8 cellular contexts compared by ENCODE assay signal in the genomic region with DNA sequence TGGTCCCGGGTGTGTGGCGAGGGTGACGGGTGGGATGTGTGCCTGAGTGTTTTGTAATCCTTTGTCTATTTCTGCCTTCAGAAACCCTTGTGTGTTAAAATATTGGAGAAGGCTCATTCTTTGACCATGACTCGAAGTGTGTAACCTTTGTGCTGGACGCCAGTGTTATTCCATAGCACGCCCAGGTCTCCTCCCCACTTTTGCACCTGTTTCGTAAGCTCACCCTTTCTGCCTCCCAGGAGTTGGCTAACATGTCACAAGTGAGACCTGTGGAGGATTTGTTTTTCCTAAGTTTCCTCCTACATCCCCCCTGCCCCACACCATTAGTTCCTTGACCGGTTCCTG. TPM values are rescaled to one million over a fixed set of nuclear protein-coding genes. Genes with fewer than 3 reads are reported as not detected.
DNase-seq lines count a peak whose midpoint lies in the region; ATAC-seq and TF ChIP-seq lines count a peak whose summit lies in the region.

No MANE protein-coding gene starts in this region.

- H3K4me1 Mint-ChIP-seq in IgD-negative memory B cell (peaks cover 34 to 49% (median 48%) of the 10 kb centered on the region in 3 donors), glutamatergic neuron (ENCODE audit: low read depth, unreplicated experiment) (peaks cover 19% of the 10 kb centered on the region)
- peaks cover 36% of the 10 kb centered on the region for H3K4me1 Mint-ChIP-seq in activated CD8-positive, alpha-beta T cell treated with anti-CD3 and anti-CD28 coated beads for 36 hours (ENCODE audit: low read depth)

- no peak overlapping the region for H3K9ac ChIP-seq in parathyroid adenoma

- H3K27me3 ChIP-seq in parathyroid adenoma (ENCODE audit: control insufficient read depth, insufficient read depth, low read length) = no peaks in the 10 kb centered on the region

- H3K4me1 ChIP-seq in parathyroid adenoma = peaks cover 8% of the 10 kb centered on the region

- H3K27ac ChIP-seq in parathyroid adenoma = peak overlapping the region; percentile 88

- DNase-seq in DMS153 (lab: John Stamatoyannopoulos, UW) (peak; percentile 30), glutamatergic neuron (no peak), NCI-H2081 treated with DMSO at 0.1 percent for 48 hours (lab: John Stamatoyannopoulos, UW) (no peak), NCI-H524 treated with DMSO at 0.1 percent for 48 hours (lab: John Stamatoyannopoulos, UW) (no peak)
- DNase-seq in activated CD8-positive, alpha-beta T cell treated with anti-CD3 and anti-CD28 coated beads for 36 hours = no peak

- H3K4me3 ChIP-seq in parathyroid adenoma (ENCODE audit: low read depth, low read length) = peak overlapping the region; percentile 87

- peak overlapping the region; percentile 91 for H3K4me2 ChIP-seq in parathyroid adenoma (ENCODE audit: low read length)

- H3K27me3 Mint-ChIP-seq in IgD-negative memory B cell (peaks cover 2% of the 10 kb centered on the region), glutamatergic neuron (ENCODE audit: unreplicated experiment) (peaks cover 3% of the 10 kb centered on the region)
- no peaks in the 10 kb centered on the region for H3K27me3 Mint-ChIP-seq in activated CD8-positive, alpha-beta T cell treated with anti-CD3 and anti-CD28 coated beads for 36 hours

- no peak for TF ChIP-seq CTCF in activated CD8-positive, alpha-beta T cell treated with anti-CD3 and anti-CD28 coated beads for 36 hours (IDR thresholded peaks at IDR 0.05)
- TF ChIP-seq CTCF in glutamatergic neuron (IDR thresholded peaks at IDR 0.05; ENCODE audit: partially characterized antibody, unreplicated experiment) (no peak), parathyroid adenoma (IDR thresholded peaks at IDR 0.05) (no peak)

- CTCF ChIA-PET in activated CD8-positive, alpha-beta T cell treated with anti-CD3 and anti-CD28 coated beads for 36 hours (lab: Charles Lee) = interaction anchor here (0.7 to 1.1 kb wide), 3 partner anchors 9 to 42 kb away, joined by 3 to 5 read pairs (median 3); partner anchors contain the start of gene MED17

- intact Hi-C loops in activated CD8-positive, alpha-beta T cell treated with anti-CD3 and anti-CD28 coated beads for 36 hours (cut with micrococcal nuclease) = loop anchor here (10.0 kb wide), 1 partner anchor 383 kb away; the partner anchor contains the start of gene PANX1

- H3K36me3 ChIP-seq in parathyroid adenoma (ENCODE audit: control insufficient read depth, insufficient read depth, low read length) = no peaks in the 10 kb centered on the region

- no peaks in the 10 kb centered on the region for H3K9me3 Mint-ChIP-seq in IgD-negative memory B cell
- no peaks in the 10 kb centered on the region for H3K9me3 Mint-ChIP-seq in activated CD8-positive, alpha-beta T cell treated with anti-CD3 and anti-CD28 coated beads for 36 hours
- H3K9me3 Mint-ChIP-seq in glutamatergic neuron (ENCODE audit: unreplicated experiment) = peaks cover 7% of the 10 kb centered on the region

- H3K9me3 ChIP-seq in parathyroid adenoma (ENCODE audit: control insufficient read depth, low read length) = no peaks in the 10 kb centered on the region

- peak; percentile 6 for ATAC-seq in GM21423 (IDR thresholded peaks at IDR 0.05; ENCODE audit: unreplicated experiment)
- ATAC-seq in activated CD8-positive, alpha-beta T cell treated with anti-CD3 and anti-CD28 coated beads for 36 hours = peak; percentile 1

- H3K27ac Mint-ChIP-seq in IgD-negative memory B cell (peak overlapping the region; percentile 96 to 100 (median 100)), glutamatergic neuron (ENCODE audit: unreplicated experiment) (peak overlapping the region; percentile 93)
- peak overlapping the region; percentile 100 for H3K27ac Mint-ChIP-seq in activated CD8-positive, alpha-beta T cell treated with anti-CD3 and anti-CD28 coated beads for 36 hours

- POLR2A ChIA-PET in activated CD8-positive, alpha-beta T cell treated with anti-CD3 and anti-CD28 coated beads for 36 hours (lab: Charles Lee) = interaction anchor here (0.6 to 7.0 kb wide), 20 partner anchors 14 to 771 kb away, joined by 3 to 125 read pairs (median 7); partner anchors contain the start of genes ANKRD49, C11orf97, CEP295 and MED17

- peaks cover 6% of the 10 kb centered on the region for H3K79me2 ChIP-seq in parathyroid adenoma

- H2AFZ ChIP-seq in parathyroid adenoma = peak overlapping the region; percentile 89

- H3K4me3 Mint-ChIP-seq in IgD-negative memory B cell = peak overlapping the region; percentile 97 to 100 (median 100)
- H3K4me3 Mint-ChIP-seq in activated CD8-positive, alpha-beta T cell treated with anti-CD3 and anti-CD28 coated beads for 36 hours = peak overlapping the region; percentile 98
- peak overlapping the region; percentile 96 for H3K4me3 Mint-ChIP-seq in glutamatergic neuron (ENCODE audit: unreplicated experiment)

- H3K36me3 Mint-ChIP-seq in IgD-negative memory B cell (peaks cover 8% of the 10 kb centered on the region), glutamatergic neuron (ENCODE audit: unreplicated experiment) (no peaks in the 10 kb centered on the region)
- H3K36me3 Mint-ChIP-seq in activated CD8-positive, alpha-beta T cell treated with anti-CD3 and anti-CD28 coated beads for 36 hours (ENCODE audit: low read depth) = peaks cover 50% of the 10 kb centered on the region

RNA-seq across cellular contexts. Expression of gene C11orf54, which starts 0.4 kb away (rescaled TPM):
- polyA plus RNA-seq in IgD-negative memory B cell = 17.7 TPM
- 10 to 100 TPM; 17.0 to 18.9 TPM for total RNA-seq in activated CD8-positive, alpha-beta T cell treated with anti-CD3 and anti-CD28 coated beads for 36 hours
- 19.5 TPM for total RNA-seq in glutamatergic neuron (ENCODE audit: unreplicated experiment)

RNA-seq across cellular contexts. Expression of gene TAF1D, which starts 0.6 kb away (rescaled TPM):
- polyA plus RNA-seq in IgD-negative memory B cell = 33.4 TPM
- 100 to 1,000 TPM; 334 to 344 TPM for total RNA-seq in activated CD8-positive, alpha-beta T cell treated with anti-CD3 and anti-CD28 coated beads for 36 hours
- 71.9 TPM for total RNA-seq in glutamatergic neuron (ENCODE audit: unreplicated experiment)

RNA-seq across cellular contexts. Expression of gene MED17, which starts 42.2 kb away (rescaled TPM):
- polyA plus RNA-seq in IgD-negative memory B cell = 25.8 TPM
- 10 to 100 TPM; 30.1 to 31.3 TPM for total RNA-seq in activated CD8-positive, alpha-beta T cell treated with anti-CD3 and anti-CD28 coated beads for 36 hours
- total RNA-seq in glutamatergic neuron (ENCODE audit: unreplicated experiment) = 73.0 TPM
